In genomic region chr1:241518447-241519307, GRCh38 we compare ENCODE assay signal across 8 cellular contexts. TPM values are rescaled to one million over a fixed set of nuclear protein-coding genes. Genes with fewer than 3 reads are reported as not detected.
DNase-seq lines count a peak whose midpoint lies in the region; ATAC-seq and TF ChIP-seq lines count a peak whose summit lies in the region.

No MANE protein-coding gene starts in this region.

- peaks cover 10% of the 10 kb centered on the region; the same call in 1 of the 2 replicates for H4K20me1 ChIP-seq in DND-41 (ENCODE audit: insufficient read depth, low read length)

- peak overlapping the region; percentile 88 for H2AFZ ChIP-seq in DND-41 (ENCODE audit: low read depth, low read length)

- H3K27ac Mint-ChIP-seq in naive thymus-derived CD4-positive, alpha-beta T cell = peak overlapping the region; percentile 56 to 92 (median 82)

- H3K79me2 ChIP-seq in DND-41 (ENCODE audit: insufficient read depth, low read length) = peaks cover 50% of the 10 kb centered on the region

- peaks cover 0 to 18% (median 16%) of the 10 kb centered on the region in 5 donors for H3K36me3 Mint-ChIP-seq in naive thymus-derived CD4-positive, alpha-beta T cell

- peaks cover 14% of the 10 kb centered on the region for H3K27me3 ChIP-seq in DND-41 (ENCODE audit: insufficient read depth, low read length, poor library complexity)
- no peaks in the 10 kb centered on the region for H3K27me3 ChIP-seq in naive thymus-derived CD4-positive, alpha-beta T cell (ENCODE audit: control insufficient read depth in 2 of 2, insufficient read depth in 2 of 2, low read length in 2 of 2)

- ATAC-seq in DND-41 (ENCODE audit: insufficient read depth, low read depth) (no peak; the same call in 2 of the 3 replicates), GM21390 (IDR thresholded peaks at IDR 0.05; ENCODE audit: unreplicated experiment) (peak; percentile 30), HG03571 (IDR thresholded peaks at IDR 0.05; ENCODE audit: unreplicated experiment) (peak; percentile 30)
- peak; percentile 20 for ATAC-seq in naive thymus-derived CD4-positive, alpha-beta T cell

- H3K36me3 ChIP-seq in DND-41 (ENCODE audit: insufficient read depth, low read length) = peaks cover 18% of the 10 kb centered on the region
- peaks cover 0 to 9% (median 0%) of the 10 kb centered on the region in 3 experiments for H3K36me3 ChIP-seq in naive thymus-derived CD4-positive, alpha-beta T cell (ENCODE audit: control insufficient read depth in 2 of 3, insufficient read depth in 3 of 3, low read length in 3 of 3)

- no peak for DNase-seq in DND-41
- DNase-seq in activated CD4-positive, alpha-beta T cell treated with anti-CD3 and anti-CD28 coated beads for 4 hours = peak; percentile 14 to 22
- peak; percentile 3 for DNase-seq in fibroblast of gingiva (ENCODE audit: low read depth)
- peak in 8 of 9 donors; percentile 9 to 60 (median 29) for DNase-seq in naive thymus-derived CD4-positive, alpha-beta T cell
- DNase-seq in ureter (ENCODE audit: low spot score) = peak; percentile 43
- DNase-seq in inferior parietal cortex (ENCODE audit: extremely low spot score) = no peak

- peak overlapping the region; percentile 75 for H3K9ac ChIP-seq in DND-41 (ENCODE audit: low read depth, low read length)

- peak overlapping the region in 8 of 10 donors; percentile 85 to 96 (median 92) for H3K4me3 Mint-ChIP-seq in naive thymus-derived CD4-positive, alpha-beta T cell

- peaks cover 29% of the 10 kb centered on the region for H3K4me1 ChIP-seq in DND-41 (ENCODE audit: insufficient read depth, low read length)
- peaks cover 5 to 6% of the 10 kb centered on the region in 2 donors for H3K4me1 ChIP-seq in naive thymus-derived CD4-positive, alpha-beta T cell (ENCODE audit: control insufficient read depth in 2 of 2, insufficient read depth in 2 of 2, low read length in 2 of 2)

- H3K27me3 Mint-ChIP-seq in naive thymus-derived CD4-positive, alpha-beta T cell = peaks cover 15 to 22% (median 20%) of the 10 kb centered on the region in 5 donors

- peak; percentile 3 for TF ChIP-seq CTCF in DND-41 (IDR thresholded peaks at IDR 0.05; ENCODE audit: borderline replicate concordance, extremely low read depth, low read length, poor library complexity, severe bottlenecking)

- POLR2A ChIA-PET in naive thymus-derived CD4-positive, alpha-beta T cell (lab: Charles Lee) = interaction anchor here (0.7 to 1.9 kb wide), 9 partner anchors 7 to 1737 kb away, joined by 3 to 8 read pairs (median 3); partner anchors contain the start of genes CEP170, CHML, KMO and OPN3

- intact Hi-C loops in naive thymus-derived CD4-positive, alpha-beta T cell (cut with micrococcal nuclease) = loop anchor here (1.0 to 2.0 kb wide), 10 partner anchors 13 to 1799 kb away; partner anchors contain the start of genes CEP170 (in 2 of the 2), CHML (in 2 of the 2) and OPN3 (in 2 of the 2)

- H3K9me3 Mint-ChIP-seq in naive thymus-derived CD4-positive, alpha-beta T cell = peaks cover 0 to 2% (median 0%) of the 10 kb centered on the region in 11 donors

- CTCF ChIA-PET in naive thymus-derived CD4-positive, alpha-beta T cell (lab: Charles Lee) = interaction anchor here (1.0 to 1.9 kb wide), 2 partner anchors 10 to 109 kb away, joined by 4 to 5 read pairs; no protein-coding TSS in a partner anchor

- peak overlapping the region; percentile 74 for H3K4me2 ChIP-seq in DND-41 (ENCODE audit: insufficient read depth, low read length)

- H3K4me3 ChIP-seq in DND-41 (ENCODE audit: low read depth in 1 of 2, low read length in 2 of 2) = peak overlapping the region; percentile 64 to 72
- peak overlapping the region; percentile 66 for H3K4me3 ChIP-seq in naive thymus-derived CD4-positive, alpha-beta T cell (ENCODE audit: low read length)

- peaks cover 7 to 51% (median 42%) of the 10 kb centered on the region in 7 donors for H3K4me1 Mint-ChIP-seq in naive thymus-derived CD4-positive, alpha-beta T cell

- no peaks in the 10 kb centered on the region for H3K9me3 ChIP-seq in DND-41 (ENCODE audit: insufficient read depth, low read length, severe bottlenecking)
- H3K9me3 ChIP-seq in naive thymus-derived CD4-positive, alpha-beta T cell (ENCODE audit: control insufficient read depth in 2 of 3, low read length in 3 of 3) = no peaks in the 10 kb centered on the region

- H3K27ac ChIP-seq in DND-41 (ENCODE audit: low read length) = peak overlapping the region; percentile 73
- H3K27ac ChIP-seq in naive thymus-derived CD4-positive, alpha-beta T cell (ENCODE audit: low read depth, low read length) = peak overlapping the region; percentile 82

RNA-seq across cellular contexts. Expression of gene FH, which starts 0.9 kb away (rescaled TPM):
- total RNA-seq in naive thymus-derived CD4-positive, alpha-beta T cell = 10 to 100 TPM; 17.3 to 57.9 (median 21.8) TPM
- 10 to 100 TPM; 41.3 to 52.5 TPM for polyA plus RNA-seq in naive thymus-derived CD4-positive, alpha-beta T cell
- 54.0 TPM for total RNA-seq in ureter

RNA-seq across cellular contexts. Expression of gene KMO, which starts 13.5 kb away (rescaled TPM):
- total RNA-seq in naive thymus-derived CD4-positive, alpha-beta T cell = 1 to 10 TPM in 1 of 5 experiments, under 1 TPM in 3, not detected in 1; 0.51 to 3.3 (median 0.82) TPM
- polyA plus RNA-seq in naive thymus-derived CD4-positive, alpha-beta T cell = not detected
- 0.18 TPM for total RNA-seq in ureter

Comparison
In these comparisons a context has a peak if more than half of its experiments do, and no peak if none do; other contexts are left out.
1. DNase-seq: peak in activated CD4-positive, alpha-beta T cell treated with anti-CD3 and anti-CD28 coated beads for 4 hours (2 of 2), fibroblast of gingiva (single experiment), naive thymus-derived CD4-positive, alpha-beta T cell (8 of 9) and ureter (single experiment); none in DND-41 (single experiment) and inferior parietal cortex (single experiment).